ENCODE assay signal across 33 cellular contexts in genomic region chr2:218435003-218435982, GRCh38. TPM values are rescaled to one million over a fixed set of nuclear protein-coding genes. Genes with fewer than 3 reads are reported as not detected.
A peak's percentile ranks its signal among the peaks of the same experiment; 100 is the strongest.
DNase-seq lines count a peak whose midpoint lies in the region; ATAC-seq and TF ChIP-seq lines count a peak whose summit lies in the region.
"Had no signal": no experiment of that assay in that cellular context is flagged by ENCODE, and none has a peak within 500 bp of the region (broad histone marks: within the 10 kb centered on the region; RNA-seq: fewer than 3 reads in every experiment).

No MANE protein-coding gene starts in this region.

- H3K27ac Mint-ChIP-seq in activated T-helper 17 cell treated with anti-CD3 and anti-CD28 coated beads, Interleukin-2, amount 50 U/mL, for 72 hours, result peak overlapping the region; percentile 2
- peak overlapping the region; percentile 15 for H3K27ac Mint-ChIP-seq in progenitor cell of endocrine pancreas
- H3K27ac Mint-ChIP-seq in activated T-helper 1 cell treated with anti-CD3 and anti-CD28 coated beads, Interleukin-12 subunit alpha, Interleukin-12 subunit beta, Interleukin-2, Interleukin-4 antibody, amounts not matched to agents 30 ng/mL and 10 ng/mL and 1 ng/mL, durations not matched to agents 14 hours and 24 hours and 36 hours, result no peak overlapping the region
- H3K27ac Mint-ChIP-seq: activated CD4-positive, alpha-beta memory T cell treated with anti-CD3 and anti-CD28 coated beads for 36 hours; activated naive CD4-positive, alpha-beta T cell treated with anti-CD3 and anti-CD28 coated beads, Interleukin-2, amount 50 U/mL, for 24 hours; CD4-positive, alpha-beta T cell; T-helper 2 cell treated with Interferon-gamma antibody and Interleukin-4, amounts not matched to agents 5 μg/mL and 100 μg/mL, for 36 hours had no signal

- TF ChIP-seq CTCF in AG10803 (conservative IDR thresholded peaks at IDR 0.05; ENCODE audit: low read length) (no peak), progenitor cell of endocrine pancreas (IDR thresholded peaks at IDR 0.05; ENCODE audit: unreplicated experiment) (no peak)

- no peaks in the 10 kb centered on the region for H3K27me3 Mint-ChIP-seq in activated T-helper 17 cell treated with anti-CD3 and anti-CD28 coated beads, Interleukin-2, amount 50 U/mL, for 72 hours
- H3K27me3 Mint-ChIP-seq in progenitor cell of endocrine pancreas, result no peaks in the 10 kb centered on the region
- no peaks in the 10 kb centered on the region for H3K27me3 Mint-ChIP-seq in activated T-helper 1 cell treated with anti-CD3 and anti-CD28 coated beads, Interleukin-12 subunit alpha, Interleukin-12 subunit beta, Interleukin-2, Interleukin-4 antibody, amounts not matched to agents 30 ng/mL and 10 ng/mL and 1 ng/mL, durations not matched to agents 14 hours and 24 hours and 36 hours (ENCODE audit: insufficient read depth)
- H3K27me3 Mint-ChIP-seq: activated CD4-positive, alpha-beta memory T cell treated with anti-CD3 and anti-CD28 coated beads for 36 hours; activated naive CD4-positive, alpha-beta T cell treated with anti-CD3 and anti-CD28 coated beads, Interleukin-2, amount 50 U/mL, for 24 hours; CD4-positive, alpha-beta T cell had no signal

- H3K9me3 Mint-ChIP-seq in activated T-helper 17 cell treated with anti-CD3 and anti-CD28 coated beads, Interleukin-2, amount 50 U/mL, for 72 hours, result no peaks in the 10 kb centered on the region
- no peaks in the 10 kb centered on the region for H3K9me3 Mint-ChIP-seq in progenitor cell of endocrine pancreas (ENCODE audit: low read depth)
- no peaks in the 10 kb centered on the region for H3K9me3 Mint-ChIP-seq in activated T-helper 1 cell treated with anti-CD3 and anti-CD28 coated beads, Interleukin-12 subunit alpha, Interleukin-12 subunit beta, Interleukin-2, Interleukin-4 antibody, amounts not matched to agents 30 ng/mL and 10 ng/mL and 1 ng/mL, durations not matched to agents 14 hours and 24 hours and 36 hours
- H3K9me3 Mint-ChIP-seq: activated CD4-positive, alpha-beta memory T cell treated with anti-CD3 and anti-CD28 coated beads for 36 hours; activated naive CD4-positive, alpha-beta T cell treated with anti-CD3 and anti-CD28 coated beads, Interleukin-2, amount 50 U/mL, for 24 hours; CD4-positive, alpha-beta T cell; naive thymus-derived CD4-positive, alpha-beta T cell; T-helper 2 cell treated with Interferon-gamma antibody and Interleukin-4, amounts not matched to agents 5 μg/mL and 100 μg/mL, for 36 hours had no signal

- no peak overlapping the region for H3K4me3 Mint-ChIP-seq in activated T-helper 17 cell treated with anti-CD3 and anti-CD28 coated beads, Interleukin-2, amount 50 U/mL, for 72 hours
- no peak overlapping the region for H3K4me3 Mint-ChIP-seq in progenitor cell of endocrine pancreas (ENCODE audit: low read depth)
- no peak overlapping the region for H3K4me3 Mint-ChIP-seq in activated T-helper 1 cell treated with anti-CD3 and anti-CD28 coated beads, Interleukin-12 subunit alpha, Interleukin-12 subunit beta, Interleukin-2, Interleukin-4 antibody, amounts not matched to agents 30 ng/mL and 10 ng/mL and 1 ng/mL, durations not matched to agents 14 hours and 24 hours and 36 hours
- H3K4me3 Mint-ChIP-seq: activated CD4-positive, alpha-beta memory T cell treated with anti-CD3 and anti-CD28 coated beads for 36 hours; activated naive CD4-positive, alpha-beta T cell treated with anti-CD3 and anti-CD28 coated beads, Interleukin-2, amount 50 U/mL, for 24 hours; CD4-positive, alpha-beta T cell; naive thymus-derived CD4-positive, alpha-beta T cell; T-helper 2 cell treated with Interferon-gamma antibody and Interleukin-4, amounts not matched to agents 5 μg/mL and 100 μg/mL, for 36 hours had no signal

- H3K4me3 ChIP-seq in AG10803 (ENCODE audit: low read length), result no peak overlapping the region
- H3K4me3 ChIP-seq: A549, breast epithelium, MG63, uterus had no signal

- no peaks in the 10 kb centered on the region for H3K36me3 Mint-ChIP-seq in activated T-helper 17 cell treated with anti-CD3 and anti-CD28 coated beads, Interleukin-2, amount 50 U/mL, for 72 hours (ENCODE audit: low read depth)
- H3K36me3 Mint-ChIP-seq in progenitor cell of endocrine pancreas (ENCODE audit: insufficient read depth), result peaks cover 30% of the 10 kb centered on the region
- no peaks in the 10 kb centered on the region for H3K36me3 Mint-ChIP-seq in activated T-helper 1 cell treated with anti-CD3 and anti-CD28 coated beads, Interleukin-12 subunit alpha, Interleukin-12 subunit beta, Interleukin-2, Interleukin-4 antibody, amounts not matched to agents 30 ng/mL and 10 ng/mL and 1 ng/mL, durations not matched to agents 14 hours and 24 hours and 36 hours (ENCODE audit: low read depth)
- H3K36me3 Mint-ChIP-seq: activated CD4-positive, alpha-beta memory T cell treated with anti-CD3 and anti-CD28 coated beads for 36 hours; naive thymus-derived CD4-positive, alpha-beta T cell had no signal

- DNase-seq in AG10803 (ENCODE audit: low read depth) (peak; percentile 4), left lobe of liver (ENCODE audit: low spot score) (no peak), progenitor cell of endocrine pancreas (ENCODE audit: low spot score, unreplicated experiment) (no peak), UCSD-AML1 (lab: John Stamatoyannopoulos, UW; ENCODE audit: unreplicated experiment) (no peak), COLO668 (lab: John Stamatoyannopoulos, UW; ENCODE audit: unreplicated experiment) (no peak)
- DNase-seq in activated T-helper 1 cell treated with anti-CD3 and anti-CD28 coated beads, Interleukin-12 subunit alpha, Interleukin-12 subunit beta, Interleukin-2, Interleukin-4 antibody, amounts not matched to agents 30 ng/mL and 10 ng/mL and 1 ng/mL, durations not matched to agents 14 hours and 24 hours and 36 hours (ENCODE audit: low spot score), result no peak
- DNase-seq in NK-92 treated with Interleukin-12 subunit alpha and Interleukin-12 subunit beta, amount 100 ng/mL, for 24 hours (lab: John Stamatoyannopoulos, UW), result no peak
- DNase-seq: activated CD4-positive, alpha-beta memory T cell treated with anti-CD3 and anti-CD28 coated beads for 36 hours; activated CD4-positive, alpha-beta T cell treated with anti-CD3 and anti-CD28 coated beads for 1 hour; amygdala; CD4-positive, alpha-beta T cell; effector CD4-positive, alpha-beta T cell; EL; glutamatergic neuron; KG1; MG63; naive thymus-derived CD4-positive, alpha-beta T cell; NCI-H1105; NCI-H2029 treated with DMSO at 0.1 percent for 48 hours; NCI-H526; nucleus accumbens; SHP77 treated with DMSO at 0.1 percent for 48 hours; stimulated activated naive CD4-positive, alpha-beta T cell; uterus had no signal

- no peak for ATAC-seq in activated T-helper 17 cell treated with anti-CD3 and anti-CD28 coated beads, Interleukin-2, amount 50 U/mL, for 72 hours (replicated peaks)
- peak; percentile 44 for ATAC-seq in left lobe of liver
- ATAC-seq: A549; naive thymus-derived CD4-positive, alpha-beta T cell; Panc1 had no signal

- intact Hi-C loops in activated T-helper 1 cell treated with anti-CD3 and anti-CD28 coated beads, Interleukin-12 subunit alpha, Interleukin-12 subunit beta, Interleukin-2, Interleukin-4 antibody, amounts not matched to agents 30 ng/mL and 10 ng/mL and 1 ng/mL, durations not matched to agents 14 hours and 24 hours and 36 hours (cut with micrococcal nuclease), result no loop called here

- H3K4me1 Mint-ChIP-seq in activated T-helper 17 cell treated with anti-CD3 and anti-CD28 coated beads, Interleukin-2, amount 50 U/mL, for 72 hours, result no peaks in the 10 kb centered on the region
- H3K4me1 Mint-ChIP-seq in progenitor cell of endocrine pancreas (ENCODE audit: low read depth), result no peaks in the 10 kb centered on the region
- no peaks in the 10 kb centered on the region for H3K4me1 Mint-ChIP-seq in activated T-helper 1 cell treated with anti-CD3 and anti-CD28 coated beads, Interleukin-12 subunit alpha, Interleukin-12 subunit beta, Interleukin-2, Interleukin-4 antibody, amounts not matched to agents 30 ng/mL and 10 ng/mL and 1 ng/mL, durations not matched to agents 14 hours and 24 hours and 36 hours (ENCODE audit: low read depth)
- H3K4me1 Mint-ChIP-seq: activated naive CD4-positive, alpha-beta T cell treated with anti-CD3 and anti-CD28 coated beads, Interleukin-2, amount 50 U/mL, for 24 hours had no signal

RNA-seq across cellular contexts. Expression of gene VIL1, which starts 16.4 kb away (rescaled TPM):
- total RNA-seq in activated T-helper 17 cell treated with anti-CD3 and anti-CD28 coated beads, Interleukin-2, amount 50 U/mL, for 72 hours, result under 1 TPM in 1 of 2 donors, not detected in 1; 0.34 TPM
- total RNA-seq in left lobe of liver, result 2.6 TPM
- total RNA-seq in progenitor cell of endocrine pancreas, result 281 and 305 TPM in 2 replicates
- total RNA-seq in activated T-helper 1 cell treated with anti-CD3 and anti-CD28 coated beads, Interleukin-12 subunit alpha, Interleukin-12 subunit beta, Interleukin-2, Interleukin-4 antibody, amounts not matched to agents 30 ng/mL and 10 ng/mL and 1 ng/mL, durations not matched to agents 14 hours and 24 hours and 36 hours, result not detected in 2 replicates
- total RNA-seq: activated CD4-positive, alpha-beta memory T cell treated with anti-CD3 and anti-CD28 coated beads for 36 hours; H4; pulmonary artery endothelial cell; temporal lobe had no signal

RNA-seq across cellular contexts. Expression of gene CTDSP1, which starts 35.6 kb away (rescaled TPM):
- 100 to 1,000 TPM; 126 to 197 TPM for total RNA-seq in activated T-helper 17 cell treated with anti-CD3 and anti-CD28 coated beads, Interleukin-2, amount 50 U/mL, for 72 hours
- total RNA-seq in left lobe of liver (105 TPM), progenitor cell of endocrine pancreas (102 and 108 TPM in 2 replicates)
- 105 and 106 TPM in 2 replicates for total RNA-seq in activated T-helper 1 cell treated with anti-CD3 and anti-CD28 coated beads, Interleukin-12 subunit alpha, Interleukin-12 subunit beta, Interleukin-2, Interleukin-4 antibody, amounts not matched to agents 30 ng/mL and 10 ng/mL and 1 ng/mL, durations not matched to agents 14 hours and 24 hours and 36 hours

RNA-seq across cellular contexts. Expression of gene SLC11A1, which starts 53.2 kb away (rescaled TPM):
- total RNA-seq in activated T-helper 17 cell treated with anti-CD3 and anti-CD28 coated beads, Interleukin-2, amount 50 U/mL, for 72 hours, result under 1 TPM; 0.09 to 0.19 TPM
- total RNA-seq in left lobe of liver (3.3 TPM), progenitor cell of endocrine pancreas (0.33 and 0.34 TPM in 2 replicates)
- total RNA-seq in activated T-helper 1 cell treated with anti-CD3 and anti-CD28 coated beads, Interleukin-12 subunit alpha, Interleukin-12 subunit beta, Interleukin-2, Interleukin-4 antibody, amounts not matched to agents 30 ng/mL and 10 ng/mL and 1 ng/mL, durations not matched to agents 14 hours and 24 hours and 36 hours, result 0.05 and 0.27 TPM in 2 replicates
- total RNA-seq: pulmonary artery endothelial cell had no signal

Comparison
In these comparisons a context has a peak if more than half of its experiments do, and no peak if none do; other contexts are left out.
1. RNA of gene VIL1, which starts 16.4 kb away (total RNA-seq): 281 to 305 TPM in progenitor cell of endocrine pancreas; 2.6 TPM in left lobe of liver (single experiment), 0.34 TPM in activated T-helper 17 cell treated with anti-CD3 and anti-CD28 coated beads, Interleukin-2, amount 50 U/mL, for 72 hours and not detected in activated T-helper 1 cell treated with anti-CD3 and anti-CD28 coated beads, Interleukin-12 subunit alpha, Interleukin-12 subunit beta, Interleukin-2, Interleukin-4 antibody, amounts not matched to agents 30 ng/mL and 10 ng/mL and 1 ng/mL, durations not matched to agents 14 hours and 24 hours and 36 hours; every median in the first group is over 10 times any median in the second.